ENCODE assay signal across 10 cellular contexts in the genomic region with DNA sequence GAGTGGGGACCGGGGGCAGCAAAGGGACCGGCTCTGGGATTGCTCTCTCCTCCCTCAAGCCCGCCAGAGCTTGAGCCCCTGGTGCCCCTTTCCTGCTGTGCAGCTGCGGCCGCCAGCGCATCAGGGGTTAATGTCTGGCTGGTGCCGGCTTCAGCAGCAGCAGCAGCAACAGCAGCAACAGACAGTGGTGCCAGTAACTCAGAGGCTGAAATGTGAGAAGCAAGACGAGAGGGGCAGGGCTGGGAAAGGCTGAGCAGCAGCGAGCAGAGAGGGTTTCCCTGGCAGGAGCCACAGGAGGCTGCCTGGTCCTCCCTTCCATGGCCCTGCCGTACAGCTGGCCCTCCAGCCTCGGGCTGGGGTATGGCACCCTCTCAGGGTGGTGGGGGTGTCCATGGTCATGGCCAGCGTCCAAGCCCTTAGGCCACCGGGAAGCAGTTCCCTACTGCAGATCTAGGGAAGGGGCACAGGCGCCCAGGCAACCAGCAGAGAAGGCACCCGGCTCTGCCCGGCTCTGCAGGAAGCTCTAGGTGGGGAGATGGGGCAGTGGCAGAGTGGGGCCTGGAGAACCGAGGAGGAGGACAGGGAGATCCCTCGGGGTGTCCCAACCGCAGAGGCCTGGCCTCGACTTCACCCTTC. TPM values are rescaled to one million over a fixed set of nuclear protein-coding genes. Genes with fewer than 3 reads are reported as not detected.
A peak's percentile ranks its signal among the peaks of the same experiment; 100 is the strongest.
DNase-seq lines count a peak whose midpoint lies in the region; ATAC-seq and TF ChIP-seq lines count a peak whose summit lies in the region.
"Had no signal": no experiment of that assay in that cellular context is flagged by ENCODE, and none has a peak within 500 bp of the region (broad histone marks: within the 10 kb centered on the region; RNA-seq: fewer than 3 reads in every experiment).

No MANE protein-coding gene starts in this region.

- no peaks in the 10 kb centered on the region for H3K9me3 ChIP-seq in WERI-Rb-1 (ENCODE audit: severe bottlenecking)
- H3K9me3 ChIP-seq in hepatocyte (ENCODE audit: low read depth), result no peaks in the 10 kb centered on the region
- H3K9me3 ChIP-seq in smooth muscle cell (replicated peaks; ENCODE audit: low read depth), result no peaks in the 10 kb centered on the region

- H3K9me3 Mint-ChIP-seq in activated CD8-positive, alpha-beta T cell treated with anti-CD3 and anti-CD28 coated beads, Interleukin-2, amount 10 ng/mL, durations not matched to agents 7 days and 5 days (ENCODE audit: insufficient read depth), result no peaks in the 10 kb centered on the region
- H3K9me3 Mint-ChIP-seq in activated CD8-positive, alpha-beta T cell treated with anti-CD3 and anti-CD28 coated beads for 36 hours, result no peaks in the 10 kb centered on the region

- H3K4me2 ChIP-seq in hepatocyte (peak overlapping the region; percentile 74), smooth muscle cell (peak overlapping the region; percentile 90)

- no peaks in the 10 kb centered on the region for H3K9me2 ChIP-seq in hepatocyte (replicated peaks; ENCODE audit: insufficient read depth)

- intact Hi-C loops in activated CD8-positive, alpha-beta T cell treated with anti-CD3 and anti-CD28 coated beads for 36 hours (cut with micrococcal nuclease), result no loop called here

- H3K36me3 ChIP-seq in WERI-Rb-1, result no peaks in the 10 kb centered on the region
- H3K36me3 ChIP-seq in hepatocyte (replicated peaks; ENCODE audit: insufficient read depth, low read depth), result no peaks in the 10 kb centered on the region
- no peaks in the 10 kb centered on the region for H3K36me3 ChIP-seq in smooth muscle cell (ENCODE audit: low read depth)

- no peak overlapping the region for H3K27ac Mint-ChIP-seq in activated CD8-positive, alpha-beta T cell treated with anti-CD3 and anti-CD28 coated beads, Interleukin-2, amount 10 ng/mL, durations not matched to agents 7 days and 5 days
- H3K27ac Mint-ChIP-seq in activated CD8-positive, alpha-beta T cell treated with anti-CD3 and anti-CD28 coated beads for 36 hours, result no peak overlapping the region

- peaks cover 27% of the 10 kb centered on the region for H3K4me1 ChIP-seq in hepatocyte (ENCODE audit: insufficient read depth)
- H3K4me1 ChIP-seq in smooth muscle cell (ENCODE audit: low read depth), result peaks cover 26% of the 10 kb centered on the region

- H3K4me3 Mint-ChIP-seq in activated CD8-positive, alpha-beta T cell treated with anti-CD3 and anti-CD28 coated beads, Interleukin-2, amount 10 ng/mL, durations not matched to agents 7 days and 5 days, result no peak overlapping the region
- no peak overlapping the region for H3K4me3 Mint-ChIP-seq in activated CD8-positive, alpha-beta T cell treated with anti-CD3 and anti-CD28 coated beads for 36 hours

- CTCF ChIA-PET in activated CD8-positive, alpha-beta T cell treated with anti-CD3 and anti-CD28 coated beads, Interleukin-2, amount 10 ng/mL, durations not matched to agents 7 days and 5 days (lab: Charles Lee), result interaction anchor here (1.1 to 1.3 kb wide), 2 partner anchors 21 to 35 kb away, joined by 3 to 4 read pairs; a partner anchor contains a TSS
- CTCF ChIA-PET in activated CD8-positive, alpha-beta T cell treated with anti-CD3 and anti-CD28 coated beads for 36 hours (lab: Charles Lee), result interaction anchor here (0.8 kb wide), 1 partner anchor 109 kb away, joined by 3 read pairs; no protein-coding TSS in a partner anchor

- H3K27me3 ChIP-seq in WERI-Rb-1 (ENCODE audit: insufficient read depth, low read depth, severe bottlenecking), result no peaks in the 10 kb centered on the region
- no peaks in the 10 kb centered on the region for H3K27me3 ChIP-seq in hepatocyte
- no peaks in the 10 kb centered on the region for H3K27me3 ChIP-seq in smooth muscle cell (ENCODE audit: low read depth)

- H3F3A ChIP-seq in smooth muscle cell (ENCODE audit: low read depth), result peaks cover 25% of the 10 kb centered on the region

- POLR2A ChIA-PET in activated CD8-positive, alpha-beta T cell treated with anti-CD3 and anti-CD28 coated beads, Interleukin-2, amount 10 ng/mL, durations not matched to agents 7 days and 5 days (lab: Charles Lee), result no interaction called here
- POLR2A ChIA-PET in activated CD8-positive, alpha-beta T cell treated with anti-CD3 and anti-CD28 coated beads for 36 hours (lab: Charles Lee), result interaction anchor here (0.5 kb wide), 1 partner anchor 17 kb away, joined by 4 read pairs; no protein-coding TSS in a partner anchor

- H3K36me3 Mint-ChIP-seq in activated CD8-positive, alpha-beta T cell treated with anti-CD3 and anti-CD28 coated beads, Interleukin-2, amount 10 ng/mL, durations not matched to agents 7 days and 5 days (ENCODE audit: low read depth), result no peaks in the 10 kb centered on the region
- no peaks in the 10 kb centered on the region for H3K36me3 Mint-ChIP-seq in activated CD8-positive, alpha-beta T cell treated with anti-CD3 and anti-CD28 coated beads for 36 hours (ENCODE audit: low read depth)

- H3K27ac ChIP-seq in WERI-Rb-1, result peak overlapping the region; percentile 51
- H3K27ac ChIP-seq in hepatocyte, result peak overlapping the region; percentile 86
- H3K27ac ChIP-seq in smooth muscle cell (ENCODE audit: low read depth), result peak overlapping the region; percentile 75
- H3K27ac ChIP-seq: C4-2B had no signal

- no peak overlapping the region for H2AFZ ChIP-seq in hepatocyte
- no peak overlapping the region for H2AFZ ChIP-seq in smooth muscle cell (ENCODE audit: low read depth)

- H3K4me3 ChIP-seq in WERI-Rb-1 (ENCODE audit: low read depth, low read length) (no peak overlapping the region), hepatocyte (no peak overlapping the region), smooth muscle cell (peak overlapping the region; percentile 30)

- peaks cover 2% of the 10 kb centered on the region for H3K27me3 Mint-ChIP-seq in activated CD8-positive, alpha-beta T cell treated with anti-CD3 and anti-CD28 coated beads, Interleukin-2, amount 10 ng/mL, durations not matched to agents 7 days and 5 days (ENCODE audit: low read depth)
- H3K27me3 Mint-ChIP-seq in activated CD8-positive, alpha-beta T cell treated with anti-CD3 and anti-CD28 coated beads for 36 hours, result peaks cover 7% of the 10 kb centered on the region

- no peaks in the 10 kb centered on the region for H3K4me1 Mint-ChIP-seq in activated CD8-positive, alpha-beta T cell treated with anti-CD3 and anti-CD28 coated beads, Interleukin-2, amount 10 ng/mL, durations not matched to agents 7 days and 5 days (ENCODE audit: low read depth)
- no peaks in the 10 kb centered on the region for H3K4me1 Mint-ChIP-seq in activated CD8-positive, alpha-beta T cell treated with anti-CD3 and anti-CD28 coated beads for 36 hours (ENCODE audit: low read depth)

- no peaks in the 10 kb centered on the region for H4K20me1 ChIP-seq in hepatocyte (ENCODE audit: insufficient read depth, poor library complexity, severe bottlenecking)
- H4K20me1 ChIP-seq in smooth muscle cell (ENCODE audit: low read depth), result no peaks in the 10 kb centered on the region

- no peak for TF ChIP-seq CTCF in activated CD8-positive, alpha-beta T cell treated with anti-CD3 and anti-CD28 coated beads for 36 hours (IDR thresholded peaks at IDR 0.05)
- TF ChIP-seq CTCF in WERI-Rb-1 (IDR thresholded peaks at IDR 0.05; ENCODE audit: low read depth, low read length) (no peak), hepatocyte (IDR thresholded peaks at IDR 0.05; ENCODE audit: poor library complexity) (no peak), smooth muscle cell (IDR thresholded peaks at IDR 0.05; ENCODE audit: borderline replicate concordance, insufficient read depth, poor library complexity, severe bottlenecking) (no peak)

- peak; percentile 23 for ATAC-seq in activated CD8-positive, alpha-beta T cell treated with anti-CD3 and anti-CD28 coated beads, Interleukin-2, amount 10 ng/mL, durations not matched to agents 7 days and 5 days
- no peak for ATAC-seq in activated CD8-positive, alpha-beta T cell treated with anti-CD3 and anti-CD28 coated beads for 36 hours
- ATAC-seq in GM18502 (IDR thresholded peaks at IDR 0.05; ENCODE audit: poor library complexity, unreplicated experiment) (no peak), GM19467 (IDR thresholded peaks at IDR 0.05; ENCODE audit: unreplicated experiment) (no peak)

- DNase-seq in activated CD8-positive, alpha-beta T cell treated with anti-CD3 and anti-CD28 coated beads, Interleukin-2, amount 10 ng/mL, durations not matched to agents 7 days and 5 days, result no peak
- DNase-seq in activated CD8-positive, alpha-beta T cell treated with anti-CD3 and anti-CD28 coated beads for 36 hours, result no peak
- DNase-seq in WERI-Rb-1 (peak; percentile 52), hepatocyte (ENCODE audit: low spot score) (peak; percentile 87), smooth muscle cell (lab: John Stamatoyannopoulos, UW; ENCODE audit: unreplicated experiment) (peak; percentile 28), GM19238 (ENCODE audit: insufficient read length, low spot score) (no peak)

- no peak overlapping the region for H3K9ac ChIP-seq in smooth muscle cell (ENCODE audit: low read depth)

- 13% methylated on average over 20 of the region's 20 CpGs for WGBS in hepatocyte (ENCODE audit: low lambda C conversion rate, missing lambda C conversion rate)
- WGBS in smooth muscle cell (ENCODE audit: low lambda C conversion rate), result 8% methylated on average over 20 of the region's 20 CpGs

- H3K79me2 ChIP-seq in hepatocyte, result peaks cover 12% of the 10 kb centered on the region
- no peaks in the 10 kb centered on the region for H3K79me2 ChIP-seq in smooth muscle cell (ENCODE audit: low read depth)

RNA-seq across cellular contexts. Expression of a gene that starts 21.1 kb away (rescaled TPM):
- 10 to 100 TPM; 21.0 to 24.7 TPM for total RNA-seq in activated CD8-positive, alpha-beta T cell treated with anti-CD3 and anti-CD28 coated beads, Interleukin-2, amount 10 ng/mL, durations not matched to agents 7 days and 5 days
- total RNA-seq in activated CD8-positive, alpha-beta T cell treated with anti-CD3 and anti-CD28 coated beads for 36 hours, result 10 to 100 TPM; 34.6 to 36.6 TPM
- 6.1 and 11.4 TPM in 2 replicates for total RNA-seq in hepatocyte
- polyA plus RNA-seq in hepatocyte, result 3.1 and 4.2 TPM in 2 replicates
- total RNA-seq in smooth muscle cell, result 2.7 and 9.6 TPM in 2 replicates
- polyA plus RNA-seq in smooth muscle cell, result 1.3 and 2.5 TPM in 2 replicates

RNA-seq across cellular contexts. Expression of a gene that starts 21.9 kb away (rescaled TPM):
- total RNA-seq in activated CD8-positive, alpha-beta T cell treated with anti-CD3 and anti-CD28 coated beads, Interleukin-2, amount 10 ng/mL, durations not matched to agents 7 days and 5 days, result under 1 TPM; 0.16 TPM
- total RNA-seq in activated CD8-positive, alpha-beta T cell treated with anti-CD3 and anti-CD28 coated beads for 36 hours, result under 1 TPM; 0.49 to 0.77 TPM
- total RNA-seq in hepatocyte (3.6 TPM in 2 replicates), smooth muscle cell (1.2 and 2.8 TPM in 2 replicates)
- polyA plus RNA-seq in hepatocyte (11.3 and 12.2 TPM in 2 replicates), smooth muscle cell (9.2 and 13.4 TPM in 2 replicates)

RNA-seq across cellular contexts. Expression of a gene that starts 52.1 kb away (rescaled TPM):
- total RNA-seq in activated CD8-positive, alpha-beta T cell treated with anti-CD3 and anti-CD28 coated beads, Interleukin-2, amount 10 ng/mL, durations not matched to agents 7 days and 5 days, result not detected
- not detected for total RNA-seq in activated CD8-positive, alpha-beta T cell treated with anti-CD3 and anti-CD28 coated beads for 36 hours
- total RNA-seq in hepatocyte (1.1 and 1.2 TPM in 2 replicates), smooth muscle cell (not detected in 2 replicates)
- polyA plus RNA-seq in hepatocyte (0.83 TPM in 1 of 2 replicates, not detected in the other), smooth muscle cell (0.08 TPM in 1 of 2 replicates, not detected in the other)
- total RNA-seq: T-helper 1 cell treated with Interleukin-12 subunit alpha and Interleukin-12 subunit beta and Interleukin-4 antibody, amounts not matched to agents 30 ng/mL and 1 ng/mL, for 36 hours had no signal

RNA-seq across cellular contexts. Expression of a gene that starts 57.2 kb away (rescaled TPM):
- total RNA-seq in activated CD8-positive, alpha-beta T cell treated with anti-CD3 and anti-CD28 coated beads, Interleukin-2, amount 10 ng/mL, durations not matched to agents 7 days and 5 days, result 10 to 100 TPM; 33.3 to 40.3 TPM
- total RNA-seq in activated CD8-positive, alpha-beta T cell treated with anti-CD3 and anti-CD28 coated beads for 36 hours, result 10 to 100 TPM; 65.9 to 70.1 TPM
- total RNA-seq in hepatocyte, result 33.0 and 35.0 TPM in 2 replicates
- polyA plus RNA-seq in hepatocyte, result 57.7 and 70.4 TPM in 2 replicates
- total RNA-seq in smooth muscle cell, result 18.4 and 29.6 TPM in 2 replicates
- polyA plus RNA-seq in smooth muscle cell, result 47.7 and 52.2 TPM in 2 replicates

Comparison
In these comparisons a context has a peak if more than half of its experiments do, and no peak if none do; other contexts are left out.
1. DNase-seq: peak in WERI-Rb-1 (single experiment), hepatocyte (single experiment) and smooth muscle cell (single experiment); none in activated CD8-positive, alpha-beta T cell treated with anti-CD3 and anti-CD28 coated beads, Interleukin-2, amount 10 ng/mL, durations not matched to agents 7 days and 5 days (single experiment), activated CD8-positive, alpha-beta T cell treated with anti-CD3 and anti-CD28 coated beads for 36 hours (single experiment) and GM19238 (single experiment).
2. Peak in every context shown above with its lines, with median percentiles within 50 percentile points of each other: H3K27ac ChIP-seq.